9 cellular contexts compared by ENCODE assay signal in genomic region chr12:53208877-53209463, GRCh38. TPM values are rescaled to one million over a fixed set of nuclear protein-coding genes. Genes with fewer than 3 reads are reported as not detected.
DNase-seq lines count a peak whose midpoint lies in the region; ATAC-seq, FAIRE-seq and TF ChIP-seq lines count a peak whose summit lies in the region.
"Had no signal": no experiment of that assay in that cellular context is flagged by ENCODE, and none has a peak within 500 bp of the region (broad histone marks: within the 10 kb centered on the region; RNA-seq: fewer than 3 reads in every experiment).

No MANE protein-coding gene starts in this region.

- peak overlapping the region; percentile 87 for H3K4me3 Mint-ChIP-seq in T-helper 2 cell treated with Interferon-gamma antibody and Interleukin-4, amounts not matched to agents 5 μg/mL and 100 μg/mL, for 36 hours

- no peak overlapping the region for H3K4me2 ChIP-seq in osteoblast (ENCODE audit: insufficient read depth, low read length)

- H3K9me3 Mint-ChIP-seq in T-helper 2 cell treated with Interferon-gamma antibody and Interleukin-4, amounts not matched to agents 5 μg/mL and 100 μg/mL, for 36 hours: no peaks in the 10 kb centered on the region

- no peaks in the 10 kb centered on the region for H3K27me3 Mint-ChIP-seq in T-helper 2 cell treated with Interferon-gamma antibody and Interleukin-4, amounts not matched to agents 5 μg/mL and 100 μg/mL, for 36 hours (ENCODE audit: low read depth)

- peaks cover 48% of the 10 kb centered on the region for H3K4me1 Mint-ChIP-seq in T-helper 2 cell treated with Interferon-gamma antibody and Interleukin-4, amounts not matched to agents 5 μg/mL and 100 μg/mL, for 36 hours (ENCODE audit: low read depth)

- peak; percentile 49 for DNase-seq in GM18507 (ENCODE audit: extremely low spot score, insufficient read length, low read depth)
- DNase-seq in T-helper 2 cell treated with Interferon-gamma antibody and Interleukin-4, amounts not matched to agents 5 μg/mL and 100 μg/mL, for 36 hours (ENCODE audit: low spot score): peak; percentile 54
- peak; percentile 74 for DNase-seq in osteoblast (ENCODE audit: insufficient read length, low spot score, missing footprints)
- DNase-seq in mucosa of gallbladder (ENCODE audit: low spot score): no peak
- DNase-seq in brain microvascular endothelial cell: no peak

- in situ Hi-C loops in brain microvascular endothelial cell (cut with HindIII; ENCODE audit: low pct_ligation_motif_present, low sequenced_read_pairs): no loop called here

- ATAC-seq in HG02759 (IDR thresholded peaks at IDR 0.05; ENCODE audit: unreplicated experiment) (peak; percentile 48), SK-N-SH treated with all-trans-retinoic acid at 6 μM for 48 hours (no peak), GM19463 (IDR thresholded peaks at IDR 0.05; ENCODE audit: unreplicated experiment) (no peak)

- peak overlapping the region; percentile 92 for H3K27ac Mint-ChIP-seq in T-helper 2 cell treated with Interferon-gamma antibody and Interleukin-4, amounts not matched to agents 5 μg/mL and 100 μg/mL, for 36 hours

- TF ChIP-seq CTCF in osteoblast (IDR thresholded peaks at IDR 0.05; ENCODE audit: extremely low read depth, low read depth, low read length): no peak
- no peak for TF ChIP-seq CTCF in brain microvascular endothelial cell (IDR thresholded peaks at IDR 0.05; ENCODE audit: low read depth, low read length, missing control alignments)

- peaks cover 23% of the 10 kb centered on the region for H3K4me1 ChIP-seq in osteoblast (ENCODE audit: insufficient read depth, low read length)

- H3K9me3 ChIP-seq in osteoblast (ENCODE audit: low read depth, low read length): no peaks in the 10 kb centered on the region

- H3K36me3 Mint-ChIP-seq in T-helper 2 cell treated with Interferon-gamma antibody and Interleukin-4, amounts not matched to agents 5 μg/mL and 100 μg/mL, for 36 hours (ENCODE audit: low read depth): peaks cover 66% of the 10 kb centered on the region

- no peak overlapping the region for H3K4me3 ChIP-seq in osteoblast (ENCODE audit: insufficient read depth, low read length)
- H3K4me3 ChIP-seq in brain microvascular endothelial cell (ENCODE audit: low read depth, low read length): no peak overlapping the region

- FAIRE-seq in GM18507 (lab: Jason Lieb, UNC): peak; percentile 89

- no peak overlapping the region for H3K27ac ChIP-seq in osteoblast (ENCODE audit: low read depth, low read length)
- no peak overlapping the region for H3K27ac ChIP-seq in brain microvascular endothelial cell
- H3K27ac ChIP-seq: VCaP had no signal

- H2AFZ ChIP-seq in osteoblast (ENCODE audit: low read length): no peak overlapping the region

- H3K79me2 ChIP-seq in osteoblast (ENCODE audit: insufficient read depth, low read length): peaks cover 3% of the 10 kb centered on the region

- peaks cover 42% of the 10 kb centered on the region for H3K36me3 ChIP-seq in osteoblast (ENCODE audit: insufficient read depth, low read length)
- H3K36me3 ChIP-seq in brain microvascular endothelial cell (replicated peaks): peaks cover 35% of the 10 kb centered on the region

- H4K20me1 ChIP-seq in osteoblast (ENCODE audit: insufficient read depth, low read length): no peaks in the 10 kb centered on the region

- H3K27me3 ChIP-seq in osteoblast (ENCODE audit: insufficient read depth, low read length) (no peaks in the 10 kb centered on the region), brain microvascular endothelial cell (replicated peaks) (no peaks in the 10 kb centered on the region)

TF ChIP-seq in SK-N-SH treated with all-trans-retinoic acid at 6 μM for 48 hours, 23 proteins besides CTCF, POLR2A, EP300 and RAD21:
- TF ChIP-seq OSR1 (CRISPR knock-in tag; IDR thresholded peaks at IDR 0.05) (no peak), ZNF8 (CRISPR knock-in tag; IDR thresholded peaks at IDR 0.05) (no peak), CSDC2 (CRISPR knock-in tag; IDR thresholded peaks at IDR 0.05) (no peak), RARB (CRISPR knock-in tag; IDR thresholded peaks at IDR 0.05) (no peak), ZFP30 (CRISPR knock-in tag; IDR thresholded peaks at IDR 0.05) (no peak), TOX (CRISPR knock-in tag; IDR thresholded peaks at IDR 0.05; ENCODE audit: borderline replicate concordance) (no peak), ZNF70 (CRISPR knock-in tag; IDR thresholded peaks at IDR 0.05) (no peak), SNAI2 (CRISPR knock-in tag; IDR thresholded peaks at IDR 0.05) (no peak)

RNA-seq across cellular contexts. Expression of gene ITGB7, which starts 1.9 kb away (rescaled TPM):
- total RNA-seq in osteoblast (0.88 and 1.1 TPM in 2 replicates), mucosa of gallbladder (5.8 TPM)

RNA-seq across cellular contexts. Expression of gene RARG, which starts 23.0 kb away (rescaled TPM):
- total RNA-seq in osteoblast: 46.6 and 49.9 TPM in 2 replicates
- 41.8 TPM for total RNA-seq in mucosa of gallbladder

RNA-seq across cellular contexts. Expression of gene CSAD, which starts 28.2 kb away (rescaled TPM):
- 9.1 and 9.4 TPM in 2 replicates for total RNA-seq in osteoblast
- total RNA-seq in mucosa of gallbladder: 44.3 TPM

RNA-seq across cellular contexts. Expression of gene ZNF740, which starts 28.4 kb away (rescaled TPM):
- total RNA-seq in osteoblast: 14.7 and 19.5 TPM in 2 replicates
- 40.4 TPM for total RNA-seq in mucosa of gallbladder

RNA-seq across cellular contexts. Expression of gene ESPL1, which starts 59.1 kb away (rescaled TPM):
- total RNA-seq in osteoblast (0.72 and 1.8 TPM in 2 replicates), mucosa of gallbladder (1.5 TPM)

Comparison
In these comparisons a context has a peak if more than half of its experiments do, and no peak if none do; other contexts are left out.
1. DNase-seq: peak in GM18507 (single experiment), T-helper 2 cell treated with Interferon-gamma antibody and Interleukin-4, amounts not matched to agents 5 μg/mL and 100 μg/mL, for 36 hours (single experiment) and osteoblast (single experiment); none in mucosa of gallbladder (single experiment) and brain microvascular endothelial cell (single experiment).